8 cellular contexts compared by ENCODE assay signal in the genomic region with DNA sequence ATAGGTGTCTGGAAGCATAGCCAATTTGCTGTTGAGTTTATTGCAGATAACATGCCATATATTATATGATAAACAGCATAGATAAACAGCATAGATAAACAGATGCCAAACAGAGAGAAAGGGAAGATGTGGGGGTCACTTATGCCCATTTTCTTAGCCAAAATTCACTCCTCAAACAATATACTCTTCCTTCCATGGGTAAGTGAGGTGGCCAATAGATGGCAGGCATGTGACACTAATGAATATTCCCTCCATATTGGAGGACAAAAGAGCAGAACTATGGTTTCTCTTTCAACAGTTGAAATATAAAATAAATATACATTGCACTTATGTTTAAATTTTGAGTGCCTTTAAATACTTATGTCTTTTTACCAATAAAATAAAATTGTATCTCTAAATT.
DNase-seq lines count a peak whose midpoint lies in the region; ATAC-seq and TF ChIP-seq lines count a peak whose summit lies in the region.

No MANE protein-coding gene starts in this region.

- intact Hi-C loops in left lung (cut with DNase I), result no loop called here

- no peaks in the 10 kb centered on the region for H3K36me3 ChIP-seq in left lung

- DNase-seq in DMS153 treated with DMSO at 0.1 percent for 48 hours (lab: John Stamatoyannopoulos, UW; ENCODE audit: unreplicated experiment), result peak; percentile 4
- no peak for DNase-seq in left lung
- no peak for DNase-seq in GM03348 (ENCODE audit: low spot score)
- DNase-seq in activated CD4-positive, alpha-beta T cell treated with anti-CD3 and anti-CD28 coated beads, Interleukin-2, amount 50 U/mL, for 48 hours, result no peak

- ATAC-seq in HG03378 (IDR thresholded peaks at IDR 0.05; ENCODE audit: unreplicated experiment) (peak; percentile 55), SK-N-SH treated with all-trans-retinoic acid at 6 μM for 48 hours (0 out of 3 replicates have a peak, but pooled peaks have one; percentile 41), left lung (peak; percentile 45), GM18520 (IDR thresholded peaks at IDR 0.05; ENCODE audit: unreplicated experiment) (no peak), HG03342 (IDR thresholded peaks at IDR 0.05; ENCODE audit: unreplicated experiment) (no peak)

- no peak overlapping the region for H3K27ac ChIP-seq in left lung

- no peak for TF ChIP-seq CTCF in left lung (IDR thresholded peaks at IDR 0.05)

- no peaks in the 10 kb centered on the region for H3K4me1 ChIP-seq in left lung

- H3K4me3 ChIP-seq in left lung, result no peak overlapping the region

- no peaks in the 10 kb centered on the region for H3K27me3 ChIP-seq in left lung

- H3K9me3 ChIP-seq in left lung, result no peaks in the 10 kb centered on the region

TF ChIP-seq in SK-N-SH treated with all-trans-retinoic acid at 6 μM for 48 hours, 23 proteins besides CTCF, POLR2A, EP300 and RAD21:
- no peak for TF ChIP-seq TOX (CRISPR knock-in tag; IDR thresholded peaks at IDR 0.05; ENCODE audit: borderline replicate concordance)
- no peak for TF ChIP-seq ZFP3 (CRISPR knock-in tag; IDR thresholded peaks at IDR 0.05)
- TF ChIP-seq ZNF70 (CRISPR knock-in tag; IDR thresholded peaks at IDR 0.05), result no peak
- no peak for TF ChIP-seq ZC3H10 (CRISPR knock-in tag; IDR thresholded peaks at IDR 0.05)
- no peak for TF ChIP-seq TCF4 (CRISPR knock-in tag; IDR thresholded peaks at IDR 0.05; ENCODE audit: borderline replicate concordance)
- TF ChIP-seq, protein P1, sequence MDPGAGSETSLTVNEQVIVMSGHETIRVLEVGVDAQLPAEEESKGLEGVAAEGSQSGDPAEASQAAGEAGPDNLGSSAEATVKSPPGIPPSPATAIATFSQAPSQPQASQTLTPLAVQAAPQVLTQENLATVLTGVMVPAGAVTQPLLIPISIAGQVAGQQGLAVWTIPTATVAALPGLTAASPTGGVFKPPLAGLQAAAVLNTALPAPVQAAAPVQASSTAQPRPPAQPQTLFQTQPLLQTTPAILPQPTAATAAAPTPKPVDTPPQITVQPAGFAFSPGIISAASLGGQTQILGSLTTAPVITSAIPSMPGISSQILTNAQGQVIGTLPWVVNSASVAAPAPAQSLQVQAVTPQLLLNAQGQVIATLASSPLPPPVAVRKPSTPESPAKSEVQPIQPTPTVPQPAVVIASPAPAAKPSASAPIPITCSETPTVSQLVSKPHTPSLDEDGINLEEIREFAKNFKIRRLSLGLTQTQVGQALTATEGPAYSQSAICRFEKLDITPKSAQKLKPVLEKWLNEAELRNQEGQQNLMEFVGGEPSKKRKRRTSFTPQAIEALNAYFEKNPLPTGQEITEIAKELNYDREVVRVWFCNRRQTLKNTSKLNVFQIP (CRISPR knock-in tag; IDR thresholded peaks at IDR 0.05; ENCODE audit: borderline replicate concordance, low read depth), result no peak
- no peak for TF ChIP-seq RARB (CRISPR knock-in tag; IDR thresholded peaks at IDR 0.05)
- TF ChIP-seq SNAI2 (CRISPR knock-in tag; IDR thresholded peaks at IDR 0.05), result no peak
- TF ChIP-seq ESRRG (CRISPR knock-in tag; IDR thresholded peaks at IDR 0.05), result no peak
- TF ChIP-seq GLIS3 (CRISPR knock-in tag; IDR thresholded peaks at IDR 0.05), result no peak
- TF ChIP-seq, protein P2, sequence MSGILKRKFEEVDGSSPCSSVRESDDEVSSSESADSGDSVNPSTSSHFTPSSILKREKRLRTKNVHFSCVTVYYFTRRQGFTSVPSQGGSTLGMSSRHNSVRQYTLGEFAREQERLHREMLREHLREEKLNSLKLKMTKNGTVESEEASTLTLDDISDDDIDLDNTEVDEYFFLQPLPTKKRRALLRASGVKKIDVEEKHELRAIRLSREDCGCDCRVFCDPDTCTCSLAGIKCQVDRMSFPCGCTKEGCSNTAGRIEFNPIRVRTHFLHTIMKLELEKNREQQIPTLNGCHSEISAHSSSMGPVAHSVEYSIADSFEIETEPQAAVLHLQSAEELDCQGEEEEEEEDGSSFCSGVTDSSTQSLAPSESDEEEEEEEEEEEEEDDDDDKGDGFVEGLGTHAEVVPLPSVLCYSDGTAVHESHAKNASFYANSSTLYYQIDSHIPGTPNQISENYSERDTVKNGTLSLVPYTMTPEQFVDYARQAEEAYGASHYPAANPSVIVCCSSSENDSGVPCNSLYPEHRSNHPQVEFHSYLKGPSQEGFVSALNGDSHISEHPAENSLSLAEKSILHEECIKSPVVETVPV (CRISPR knock-in tag; IDR thresholded peaks at IDR 0.05), result no peak
- no peak for TF ChIP-seq ZNF8 (CRISPR knock-in tag; IDR thresholded peaks at IDR 0.05)
TF ChIP-seq in SK-N-SH treated with all-trans-retinoic acid at 6 μM for 48 hours: peak in this region for 0.

Comparison
In these comparisons a context has a peak if more than half of its experiments do, and no peak if none do; other contexts are left out.
1. ATAC-seq: peak in HG03378 (single experiment), SK-N-SH treated with all-trans-retinoic acid at 6 μM for 48 hours (single experiment) and left lung (single experiment); none in GM18520 (single experiment) and HG03342 (single experiment).